Comparison of ENCODE assay signal across 1 cellular context in the genomic region with DNA sequence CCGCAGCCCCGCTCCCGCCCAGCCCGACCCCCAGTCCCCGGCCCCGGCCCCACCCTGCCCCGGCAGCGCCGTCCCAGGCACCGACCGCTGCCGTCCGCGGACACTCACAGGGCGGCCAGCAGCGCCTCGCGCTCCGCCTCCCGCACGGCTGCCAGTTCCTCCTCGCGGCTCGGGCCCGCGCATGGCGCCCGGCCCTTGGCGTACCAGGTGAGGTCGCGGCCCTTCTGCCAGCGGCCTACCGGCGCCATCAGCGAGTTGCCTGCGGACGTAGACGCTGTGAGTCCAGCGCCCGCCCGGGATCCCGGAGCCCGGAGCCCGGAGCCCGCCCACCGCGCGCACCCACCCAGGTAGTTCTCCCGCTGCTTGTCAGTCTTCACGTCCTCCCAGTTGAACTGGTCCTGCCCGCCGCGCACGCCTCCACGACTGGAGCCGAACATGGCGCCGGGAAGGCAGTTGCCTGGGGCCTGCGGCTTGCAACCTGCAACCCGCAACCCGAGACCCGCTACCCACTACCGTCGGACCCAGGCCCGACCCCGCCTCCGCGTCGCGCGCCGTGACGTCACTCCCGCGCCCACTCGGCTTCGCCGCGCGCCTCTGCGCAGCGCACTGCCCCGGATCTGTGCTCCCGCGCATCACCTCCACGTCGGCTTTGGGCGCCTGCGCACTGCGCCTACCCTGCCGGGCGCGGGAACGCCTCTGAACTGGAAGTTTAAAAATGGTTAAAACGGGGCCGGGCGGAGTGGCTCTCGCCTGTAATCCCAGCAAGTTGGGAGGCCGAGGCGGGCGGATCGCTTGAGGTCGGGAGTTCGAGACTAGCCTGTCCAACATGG.
TF ChIP-seq lines count a peak whose summit lies in the region.

A gene (minus strand): TSS at position 535 of the 830 bp plus-strand sequence. CDS start 98 bp downstream, at position 437.

TF ChIP-seq in K562, 482 proteins besides CTCF, POLR2A, EP300 and RAD21 (continued from another document and continues in another):
- TF ChIP-seq, protein P1, sequence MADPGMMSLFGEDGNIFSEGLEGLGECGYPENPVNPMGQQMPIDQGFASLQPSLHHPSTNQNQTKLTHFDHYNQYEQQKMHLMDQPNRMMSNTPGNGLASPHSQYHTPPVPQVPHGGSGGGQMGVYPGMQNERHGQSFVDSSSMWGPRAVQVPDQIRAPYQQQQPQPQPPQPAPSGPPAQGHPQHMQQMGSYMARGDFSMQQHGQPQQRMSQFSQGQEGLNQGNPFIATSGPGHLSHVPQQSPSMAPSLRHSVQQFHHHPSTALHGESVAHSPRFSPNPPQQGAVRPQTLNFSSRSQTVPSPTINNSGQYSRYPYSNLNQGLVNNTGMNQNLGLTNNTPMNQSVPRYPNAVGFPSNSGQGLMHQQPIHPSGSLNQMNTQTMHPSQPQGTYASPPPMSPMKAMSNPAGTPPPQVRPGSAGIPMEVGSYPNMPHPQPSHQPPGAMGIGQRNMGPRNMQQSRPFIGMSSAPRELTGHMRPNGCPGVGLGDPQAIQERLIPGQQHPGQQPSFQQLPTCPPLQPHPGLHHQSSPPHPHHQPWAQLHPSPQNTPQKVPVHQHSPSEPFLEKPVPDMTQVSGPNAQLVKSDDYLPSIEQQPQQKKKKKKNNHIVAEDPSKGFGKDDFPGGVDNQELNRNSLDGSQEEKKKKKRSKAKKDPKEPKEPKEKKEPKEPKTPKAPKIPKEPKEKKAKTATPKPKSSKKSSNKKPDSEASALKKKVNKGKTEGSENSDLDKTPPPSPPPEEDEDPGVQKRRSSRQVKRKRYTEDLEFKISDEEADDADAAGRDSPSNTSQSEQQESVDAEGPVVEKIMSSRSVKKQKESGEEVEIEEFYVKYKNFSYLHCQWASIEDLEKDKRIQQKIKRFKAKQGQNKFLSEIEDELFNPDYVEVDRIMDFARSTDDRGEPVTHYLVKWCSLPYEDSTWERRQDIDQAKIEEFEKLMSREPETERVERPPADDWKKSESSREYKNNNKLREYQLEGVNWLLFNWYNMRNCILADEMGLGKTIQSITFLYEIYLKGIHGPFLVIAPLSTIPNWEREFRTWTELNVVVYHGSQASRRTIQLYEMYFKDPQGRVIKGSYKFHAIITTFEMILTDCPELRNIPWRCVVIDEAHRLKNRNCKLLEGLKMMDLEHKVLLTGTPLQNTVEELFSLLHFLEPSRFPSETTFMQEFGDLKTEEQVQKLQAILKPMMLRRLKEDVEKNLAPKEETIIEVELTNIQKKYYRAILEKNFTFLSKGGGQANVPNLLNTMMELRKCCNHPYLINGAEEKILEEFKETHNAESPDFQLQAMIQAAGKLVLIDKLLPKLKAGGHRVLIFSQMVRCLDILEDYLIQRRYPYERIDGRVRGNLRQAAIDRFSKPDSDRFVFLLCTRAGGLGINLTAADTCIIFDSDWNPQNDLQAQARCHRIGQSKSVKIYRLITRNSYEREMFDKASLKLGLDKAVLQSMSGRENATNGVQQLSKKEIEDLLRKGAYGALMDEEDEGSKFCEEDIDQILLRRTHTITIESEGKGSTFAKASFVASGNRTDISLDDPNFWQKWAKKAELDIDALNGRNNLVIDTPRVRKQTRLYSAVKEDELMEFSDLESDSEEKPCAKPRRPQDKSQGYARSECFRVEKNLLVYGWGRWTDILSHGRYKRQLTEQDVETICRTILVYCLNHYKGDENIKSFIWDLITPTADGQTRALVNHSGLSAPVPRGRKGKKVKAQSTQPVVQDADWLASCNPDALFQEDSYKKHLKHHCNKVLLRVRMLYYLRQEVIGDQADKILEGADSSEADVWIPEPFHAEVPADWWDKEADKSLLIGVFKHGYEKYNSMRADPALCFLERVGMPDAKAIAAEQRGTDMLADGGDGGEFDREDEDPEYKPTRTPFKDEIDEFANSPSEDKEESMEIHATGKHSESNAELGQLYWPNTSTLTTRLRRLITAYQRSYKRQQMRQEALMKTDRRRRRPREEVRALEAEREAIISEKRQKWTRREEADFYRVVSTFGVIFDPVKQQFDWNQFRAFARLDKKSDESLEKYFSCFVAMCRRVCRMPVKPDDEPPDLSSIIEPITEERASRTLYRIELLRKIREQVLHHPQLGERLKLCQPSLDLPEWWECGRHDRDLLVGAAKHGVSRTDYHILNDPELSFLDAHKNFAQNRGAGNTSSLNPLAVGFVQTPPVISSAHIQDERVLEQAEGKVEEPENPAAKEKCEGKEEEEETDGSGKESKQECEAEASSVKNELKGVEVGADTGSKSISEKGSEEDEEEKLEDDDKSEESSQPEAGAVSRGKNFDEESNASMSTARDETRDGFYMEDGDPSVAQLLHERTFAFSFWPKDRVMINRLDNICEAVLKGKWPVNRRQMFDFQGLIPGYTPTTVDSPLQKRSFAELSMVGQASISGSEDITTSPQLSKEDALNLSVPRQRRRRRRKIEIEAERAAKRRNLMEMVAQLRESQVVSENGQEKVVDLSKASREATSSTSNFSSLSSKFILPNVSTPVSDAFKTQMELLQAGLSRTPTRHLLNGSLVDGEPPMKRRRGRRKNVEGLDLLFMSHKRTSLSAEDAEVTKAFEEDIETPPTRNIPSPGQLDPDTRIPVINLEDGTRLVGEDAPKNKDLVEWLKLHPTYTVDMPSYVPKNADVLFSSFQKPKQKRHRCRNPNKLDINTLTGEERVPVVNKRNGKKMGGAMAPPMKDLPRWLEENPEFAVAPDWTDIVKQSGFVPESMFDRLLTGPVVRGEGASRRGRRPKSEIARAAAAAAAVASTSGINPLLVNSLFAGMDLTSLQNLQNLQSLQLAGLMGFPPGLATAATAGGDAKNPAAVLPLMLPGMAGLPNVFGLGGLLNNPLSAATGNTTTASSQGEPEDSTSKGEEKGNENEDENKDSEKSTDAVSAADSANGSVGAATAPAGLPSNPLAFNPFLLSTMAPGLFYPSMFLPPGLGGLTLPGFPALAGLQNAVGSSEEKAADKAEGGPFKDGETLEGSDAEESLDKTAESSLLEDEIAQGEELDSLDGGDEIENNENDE (IDR thresholded peaks at IDR 0.05; ENCODE audit: low read depth, low read length), result no peak
- TF ChIP-seq PTTG1 (tag; IDR thresholded peaks at IDR 0.05; ENCODE audit: low read depth) (no peak), RAD51 (IDR thresholded peaks at IDR 0.05; ENCODE audit: borderline replicate concordance, low read depth) (no peak), ZBTB7A (IDR thresholded peaks at IDR 0.05; ENCODE audit: borderline replicate concordance, control insufficient read depth, low read depth, low read length) (peak; percentile 99), NR2F6 (CRISPR knock-in tag; IDR thresholded peaks at IDR 0.05) (no peak), HMG20A (CRISPR knock-in tag; conservative IDR thresholded peaks at IDR 0.05) (no peak), GABPA (tag; conservative IDR thresholded peaks at IDR 0.05; ENCODE audit: low read depth) (peak; percentile 38; the same call in 1 of the 2 replicates), RBM14 (IDR thresholded peaks at IDR 0.05; ENCODE audit: borderline replicate concordance, insufficient read depth, low read depth, low read length) (no peak; the same call in 1 of the 2 replicates), MAFF (IDR thresholded peaks at IDR 0.05; ENCODE audit: low read length) (no peak), ADNP (tag; IDR thresholded peaks at IDR 0.05) (no peak), ZKSCAN8 (CRISPR knock-in tag; IDR thresholded peaks at IDR 0.05) (no peak), FOXP1 (CRISPR knock-in tag; IDR thresholded peaks at IDR 0.05) (peak; percentile 96; the same call in 1 of the 2 replicates), SP1 (CRISPR knock-in tag; IDR thresholded peaks at IDR 0.05) (peak; percentile 99), RFX7 (CRISPR knock-in tag; IDR thresholded peaks at IDR 0.05) (no peak), CBFB (CRISPR knock-in tag; IDR thresholded peaks at IDR 0.05) (0 out of 2 replicates have a peak, but pooled peaks have one; percentile 48), ZNF24 (IDR thresholded peaks at IDR 0.05) (no peak), OTX1 (CRISPR knock-in tag; IDR thresholded peaks at IDR 0.05) (no peak), PTBP1 (IDR thresholded peaks at IDR 0.05; ENCODE audit: low read depth, low read length) (0 out of 2 replicates have a peak, but pooled peaks have one; percentile 28), PHB (CRISPR knock-in tag; IDR thresholded peaks at IDR 0.05) (no peak; the same call in none of the 2 replicates), COPS2 (conservative IDR thresholded peaks at IDR 0.05) (no peak), WHSC1 (IDR thresholded peaks at IDR 0.05; ENCODE audit: low read length) (no peak), FOXM1 (IDR thresholded peaks at IDR 0.05; ENCODE audit: low read depth) (no peak), FOXM1 (CRISPR knock-in tag; IDR thresholded peaks at IDR 0.05; ENCODE audit: low read depth) (no peak; the same call in 1 of the 2 replicates), MTF1 (CRISPR knock-in tag; IDR thresholded peaks at IDR 0.05; ENCODE audit: borderline replicate concordance) (no peak), FIP1L1 (IDR thresholded peaks at IDR 0.05; ENCODE audit: low read depth, low read length, poor library complexity, severe bottlenecking) (peak; percentile 98), NUFIP1 (IDR thresholded peaks at IDR 0.05; ENCODE audit: partially characterized antibody) (no peak), MTA2 (IDR thresholded peaks at IDR 0.05; ENCODE audit: low read depth) (no peak), SRSF3 (IDR thresholded peaks at IDR 0.05; ENCODE audit: insufficient read depth, low read length) (no peak), PTRF (tag; IDR thresholded peaks at IDR 0.05) (no peak)
- TF ChIP-seq, protein P2, sequence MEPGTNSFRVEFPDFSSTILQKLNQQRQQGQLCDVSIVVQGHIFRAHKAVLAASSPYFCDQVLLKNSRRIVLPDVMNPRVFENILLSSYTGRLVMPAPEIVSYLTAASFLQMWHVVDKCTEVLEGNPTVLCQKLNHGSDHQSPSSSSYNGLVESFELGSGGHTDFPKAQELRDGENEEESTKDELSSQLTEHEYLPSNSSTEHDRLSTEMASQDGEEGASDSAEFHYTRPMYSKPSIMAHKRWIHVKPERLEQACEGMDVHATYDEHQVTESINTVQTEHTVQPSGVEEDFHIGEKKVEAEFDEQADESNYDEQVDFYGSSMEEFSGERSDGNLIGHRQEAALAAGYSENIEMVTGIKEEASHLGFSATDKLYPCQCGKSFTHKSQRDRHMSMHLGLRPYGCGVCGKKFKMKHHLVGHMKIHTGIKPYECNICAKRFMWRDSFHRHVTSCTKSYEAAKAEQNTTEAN (CRISPR knock-in tag; IDR thresholded peaks at IDR 0.05), result no peak; the same call in 1 of the 2 replicates
- TF ChIP-seq, protein P3, sequence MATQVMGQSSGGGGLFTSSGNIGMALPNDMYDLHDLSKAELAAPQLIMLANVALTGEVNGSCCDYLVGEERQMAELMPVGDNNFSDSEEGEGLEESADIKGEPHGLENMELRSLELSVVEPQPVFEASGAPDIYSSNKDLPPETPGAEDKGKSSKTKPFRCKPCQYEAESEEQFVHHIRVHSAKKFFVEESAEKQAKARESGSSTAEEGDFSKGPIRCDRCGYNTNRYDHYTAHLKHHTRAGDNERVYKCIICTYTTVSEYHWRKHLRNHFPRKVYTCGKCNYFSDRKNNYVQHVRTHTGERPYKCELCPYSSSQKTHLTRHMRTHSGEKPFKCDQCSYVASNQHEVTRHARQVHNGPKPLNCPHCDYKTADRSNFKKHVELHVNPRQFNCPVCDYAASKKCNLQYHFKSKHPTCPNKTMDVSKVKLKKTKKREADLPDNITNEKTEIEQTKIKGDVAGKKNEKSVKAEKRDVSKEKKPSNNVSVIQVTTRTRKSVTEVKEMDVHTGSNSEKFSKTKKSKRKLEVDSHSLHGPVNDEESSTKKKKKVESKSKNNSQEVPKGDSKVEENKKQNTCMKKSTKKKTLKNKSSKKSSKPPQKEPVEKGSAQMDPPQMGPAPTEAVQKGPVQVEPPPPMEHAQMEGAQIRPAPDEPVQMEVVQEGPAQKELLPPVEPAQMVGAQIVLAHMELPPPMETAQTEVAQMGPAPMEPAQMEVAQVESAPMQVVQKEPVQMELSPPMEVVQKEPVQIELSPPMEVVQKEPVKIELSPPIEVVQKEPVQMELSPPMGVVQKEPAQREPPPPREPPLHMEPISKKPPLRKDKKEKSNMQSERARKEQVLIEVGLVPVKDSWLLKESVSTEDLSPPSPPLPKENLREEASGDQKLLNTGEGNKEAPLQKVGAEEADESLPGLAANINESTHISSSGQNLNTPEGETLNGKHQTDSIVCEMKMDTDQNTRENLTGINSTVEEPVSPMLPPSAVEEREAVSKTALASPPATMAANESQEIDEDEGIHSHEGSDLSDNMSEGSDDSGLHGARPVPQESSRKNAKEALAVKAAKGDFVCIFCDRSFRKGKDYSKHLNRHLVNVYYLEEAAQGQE (CRISPR knock-in tag; IDR thresholded peaks at IDR 0.05; ENCODE audit: low read depth), result peak; percentile 58; the same call in 1 of the 2 replicates
- TF ChIP-seq, protein P4, sequence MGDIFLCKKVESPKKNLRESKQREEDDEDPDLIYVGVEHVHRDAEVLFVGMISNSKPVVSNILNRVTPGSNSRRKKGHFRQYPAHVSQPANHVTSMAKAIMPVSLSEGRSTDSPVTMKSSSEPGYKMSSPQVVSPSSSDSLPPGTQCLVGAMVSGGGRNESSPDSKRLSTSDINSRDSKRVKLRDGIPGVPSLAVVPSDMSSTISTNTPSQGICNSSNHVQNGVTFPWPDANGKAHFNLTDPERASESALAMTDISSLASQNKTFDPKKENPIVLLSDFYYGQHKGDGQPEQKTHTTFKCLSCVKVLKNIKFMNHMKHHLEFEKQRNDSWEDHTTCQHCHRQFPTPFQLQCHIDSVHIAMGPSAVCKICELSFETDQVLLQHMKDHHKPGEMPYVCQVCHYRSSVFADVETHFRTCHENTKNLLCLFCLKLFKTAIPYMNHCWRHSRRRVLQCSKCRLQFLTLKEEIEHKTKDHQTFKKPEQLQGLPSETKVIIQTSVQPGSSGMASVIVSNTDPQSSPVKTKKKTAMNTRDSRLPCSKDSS (IDR thresholded peaks at IDR 0.05; ENCODE audit: low read depth, partially characterized antibody), result no peak
- TF ChIP-seq, protein P5, sequence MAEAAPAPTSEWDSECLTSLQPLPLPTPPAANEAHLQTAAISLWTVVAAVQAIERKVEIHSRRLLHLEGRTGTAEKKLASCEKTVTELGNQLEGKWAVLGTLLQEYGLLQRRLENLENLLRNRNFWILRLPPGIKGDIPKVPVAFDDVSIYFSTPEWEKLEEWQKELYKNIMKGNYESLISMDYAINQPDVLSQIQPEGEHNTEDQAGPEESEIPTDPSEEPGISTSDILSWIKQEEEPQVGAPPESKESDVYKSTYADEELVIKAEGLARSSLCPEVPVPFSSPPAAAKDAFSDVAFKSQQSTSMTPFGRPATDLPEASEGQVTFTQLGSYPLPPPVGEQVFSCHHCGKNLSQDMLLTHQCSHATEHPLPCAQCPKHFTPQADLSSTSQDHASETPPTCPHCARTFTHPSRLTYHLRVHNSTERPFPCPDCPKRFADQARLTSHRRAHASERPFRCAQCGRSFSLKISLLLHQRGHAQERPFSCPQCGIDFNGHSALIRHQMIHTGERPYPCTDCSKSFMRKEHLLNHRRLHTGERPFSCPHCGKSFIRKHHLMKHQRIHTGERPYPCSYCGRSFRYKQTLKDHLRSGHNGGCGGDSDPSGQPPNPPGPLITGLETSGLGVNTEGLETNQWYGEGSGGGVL (CRISPR knock-in tag; IDR thresholded peaks at IDR 0.05), result no peak
- TF ChIP-seq, protein P6, sequence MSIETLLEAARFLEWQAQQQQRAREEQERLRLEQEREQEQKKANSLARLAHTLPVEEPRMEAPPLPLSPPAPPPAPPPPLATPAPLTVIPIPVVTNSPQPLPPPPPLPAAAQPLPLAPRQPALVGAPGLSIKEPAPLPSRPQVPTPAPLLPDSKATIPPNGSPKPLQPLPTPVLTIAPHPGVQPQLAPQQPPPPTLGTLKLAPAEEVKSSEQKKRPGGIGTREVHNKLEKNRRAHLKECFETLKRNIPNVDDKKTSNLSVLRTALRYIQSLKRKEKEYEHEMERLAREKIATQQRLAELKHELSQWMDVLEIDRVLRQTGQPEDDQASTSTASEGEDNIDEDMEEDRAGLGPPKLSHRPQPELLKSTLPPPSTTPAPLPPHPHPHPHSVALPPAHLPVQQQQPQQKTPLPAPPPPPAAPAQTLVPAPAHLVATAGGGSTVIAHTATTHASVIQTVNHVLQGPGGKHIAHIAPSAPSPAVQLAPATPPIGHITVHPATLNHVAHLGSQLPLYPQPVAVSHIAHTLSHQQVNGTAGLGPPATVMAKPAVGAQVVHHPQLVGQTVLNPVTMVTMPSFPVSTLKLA (conservative IDR thresholded peaks at IDR 0.05), result peak; percentile 90 to 96
